In the genomic region with DNA sequence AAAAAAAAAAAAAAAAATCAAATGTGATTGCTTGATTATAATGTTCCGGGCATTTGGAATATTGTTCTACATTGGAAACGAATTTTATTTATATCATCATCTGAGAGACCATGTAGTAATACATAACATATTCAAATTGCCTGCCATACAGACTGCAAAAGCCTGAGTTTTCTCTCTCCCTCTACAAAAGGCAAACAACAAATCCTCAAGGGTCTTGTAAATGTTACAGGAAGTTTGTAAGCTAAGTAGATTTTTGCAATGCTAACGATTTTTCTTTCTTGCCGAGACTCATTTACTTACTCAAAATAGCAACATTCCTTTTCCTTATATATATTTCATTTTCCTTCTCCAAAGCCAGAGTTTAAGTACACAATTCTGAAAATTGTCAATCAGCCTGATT, we compare ENCODE assay signal across 27 cellular contexts. TPM values are rescaled to one million over a fixed set of nuclear protein-coding genes. Genes with fewer than 3 reads are reported as not detected.
"Had no signal": no experiment of that assay in that cellular context is flagged by ENCODE, and none has a peak within 500 bp of the region (broad histone marks: within the 10 kb centered on the region; RNA-seq: fewer than 3 reads in every experiment).

No MANE protein-coding gene starts in this region.

- H3K36me3 Mint-ChIP-seq: IgD-negative memory B cell had no signal

- H3K4me3 ChIP-seq: K562 had no signal

- FAIRE-seq: K562 had no signal

- ATAC-seq: K562, Panc1, PC-3, SK-N-SH treated with all-trans-retinoic acid at 6 μM for 48 hours had no signal

- H3K4me3 Mint-ChIP-seq: IgD-negative memory B cell had no signal

- DNase-seq: Kasumi-1, MM.1S, NCI-H1048, NCI-H1105, NCI-H1417, NCI-H1436 treated with DMSO at 0.1 percent for 48 hours, NCI-H1694, NCI-H187 treated with DMSO at 0.1 percent for 48 hours, NCI-H2029 treated with DMSO at 0.1 percent for 48 hours, NCI-H2171 treated with DMSO at 0.1 percent for 48 hours, NCI-H345, NCI-H446 treated with DMSO at 0.1 percent for 48 hours, NCI-H510A treated with DMSO at 0.1 percent for 48 hours, NCI-H69, NCI-H774, PC-3, SHP77 had no signal

- H3K4me2 ChIP-seq: KMS-11 had no signal

- H3K9ac ChIP-seq: KMS-11 had no signal

- H3K27ac ChIP-seq: KMS-11, RWPE1 had no signal

- H3K27ac Mint-ChIP-seq: IgD-negative memory B cell had no signal

- H3K4me1 Mint-ChIP-seq: IgD-negative memory B cell had no signal

RNA-seq across cellular contexts. Expression of a gene that starts 49.0 kb away (rescaled TPM):
- total RNA-seq: HT1080, K562, M059J, OCI-LY7, PC-3, SK-MEL-5 had no signal
- polyA plus RNA-seq: IgD-negative memory B cell, K562 had no signal
